In the genomic region with DNA sequence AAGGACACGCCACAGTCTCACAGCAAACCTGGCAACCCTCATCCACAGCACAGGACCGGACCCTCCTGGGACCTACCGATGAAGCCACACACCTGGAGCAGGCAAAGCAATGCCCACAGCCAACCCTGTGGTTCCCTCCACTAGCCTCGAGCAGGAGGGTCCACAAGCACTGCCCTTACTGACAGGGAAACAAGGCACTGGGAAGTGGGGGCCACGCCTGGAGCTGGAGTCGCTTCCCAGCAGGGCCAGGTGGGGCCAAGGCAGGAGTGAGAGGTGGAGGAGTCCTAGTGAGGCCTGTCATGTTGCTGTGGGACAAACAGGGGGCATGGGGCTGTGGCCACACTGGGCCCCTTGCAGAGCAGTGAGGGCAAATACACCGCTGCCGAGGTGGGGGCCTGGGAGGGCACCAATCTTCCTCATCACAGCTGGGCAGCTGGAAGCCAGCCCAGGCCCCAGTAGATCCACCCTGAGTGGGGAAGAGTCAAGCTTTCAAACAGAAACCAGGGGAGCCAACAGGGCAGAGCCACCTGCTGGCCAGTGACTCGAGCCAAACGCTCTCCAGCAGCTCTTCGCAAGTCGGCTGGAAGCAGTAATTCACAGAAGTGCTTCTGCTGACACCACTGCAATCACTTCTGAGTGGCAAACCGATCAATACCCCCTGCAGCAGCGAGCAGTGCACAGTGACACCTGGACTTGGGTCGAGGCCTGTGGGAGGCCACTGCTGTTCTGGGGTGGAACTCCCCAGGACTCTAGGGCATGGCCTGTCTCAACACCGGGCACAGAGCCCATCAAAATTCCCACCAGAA, we compare ENCODE assay signal across 8 cellular contexts. TPM values are rescaled to one million over a fixed set of nuclear protein-coding genes. Genes with fewer than 3 reads are reported as not detected.
DNase-seq lines count a peak whose midpoint lies in the region; TF ChIP-seq lines count a peak whose summit lies in the region.

No MANE protein-coding gene starts in this region.

- H3K27ac ChIP-seq in DOHH2 (ENCODE audit: low read depth, low read length) (no peak overlapping the region), SJCRH30 (no peak overlapping the region)

- no peaks in the 10 kb centered on the region for H3K27me3 ChIP-seq in DOHH2 (ENCODE audit: control insufficient read depth, low read length)
- H3K27me3 ChIP-seq in SJCRH30 = peaks cover 7% of the 10 kb centered on the region; the same call in 1 of the 2 replicates

- H3K79me2 ChIP-seq in DOHH2 (ENCODE audit: control insufficient read depth, low read length) = no peaks in the 10 kb centered on the region

- no peaks in the 10 kb centered on the region for H3K4me1 ChIP-seq in DOHH2 (ENCODE audit: control insufficient read depth, low read length)
- no peaks in the 10 kb centered on the region for H3K4me1 ChIP-seq in SJCRH30

- H3K4me2 ChIP-seq in DOHH2 (ENCODE audit: low read length) = no peak overlapping the region

- in situ Hi-C loops in astrocyte of the spinal cord (cut with HindIII; ENCODE audit: low sequenced_read_pairs) = no loop called here

- no peaks in the 10 kb centered on the region for H3F3A ChIP-seq in DOHH2 (ENCODE audit: control insufficient read depth, insufficient read depth)

- H3K4me3 ChIP-seq in DOHH2 (ENCODE audit: low read length) (no peak overlapping the region), NB4 (ENCODE audit: low read depth, low read length) (no peak overlapping the region), astrocyte of the spinal cord (ENCODE audit: low read depth, low read length) (no peak overlapping the region), SJCRH30 (no peak overlapping the region)

- TF ChIP-seq POLR2A in NB4 (IDR thresholded peaks at IDR 0.05; ENCODE audit: extremely low read depth, insufficient read length) = no peak

- peak; percentile 11 for TF ChIP-seq CTCF in DOHH2 (IDR thresholded peaks at IDR 0.05; ENCODE audit: low read depth, low read length, poor library complexity, severe bottlenecking)
- TF ChIP-seq CTCF in NB4 (IDR thresholded peaks at IDR 0.05; ENCODE audit: low read depth, low read length) = peak; percentile 33
- TF ChIP-seq CTCF in astrocyte of the spinal cord (IDR thresholded peaks at IDR 0.05; ENCODE audit: low read depth, low read length) = peak; percentile 68

- H3K9me3 ChIP-seq in DOHH2 (ENCODE audit: control insufficient read depth, insufficient read depth, low read length) = no peaks in the 10 kb centered on the region
- no peaks in the 10 kb centered on the region for H3K9me3 ChIP-seq in SJCRH30 (replicated peaks)

- H4K20me1 ChIP-seq in DOHH2 (ENCODE audit: control insufficient read depth, insufficient read depth, low read depth, low read length) = no peaks in the 10 kb centered on the region

- DNase-seq in NB4 (ENCODE audit: low read depth) (peak; percentile 27), astrocyte of the spinal cord (ENCODE audit: low read depth, low spot score) (peak; percentile 27), mesenteric fat pad (ENCODE audit: low spot score) (peak; percentile 81), CD1c-positive myeloid dendritic cell (ENCODE audit: extremely low spot score) (no peak), SKM-1 treated with dmso at 0.1 percent for 144 hours (lab: John Stamatoyannopoulos, UW; ENCODE audit: unreplicated experiment) (no peak), LoVo (ENCODE audit: low spot score) (no peak), SJCRH30 (no peak)

- no peaks in the 10 kb centered on the region for H3K36me3 ChIP-seq in DOHH2 (ENCODE audit: control insufficient read depth, low read length)
- no peaks in the 10 kb centered on the region for H3K36me3 ChIP-seq in SJCRH30

- no peaks in the 10 kb centered on the region for H3K9me2 ChIP-seq in DOHH2 (replicated peaks; ENCODE audit: control insufficient read depth, low read length)

RNA-seq across cellular contexts. Expression of a gene that starts 13.7 kb away (rescaled TPM):
- 1.7 TPM for total RNA-seq in mesenteric fat pad
- total RNA-seq in SJCRH30 (2014; rRNA removed; shearing (Covaris generic)) = not detected in 2 replicates

RNA-seq across cellular contexts. Expression of a gene that starts 36.5 kb away (rescaled TPM):
- total RNA-seq in mesenteric fat pad = 1.3 TPM
- total RNA-seq in SJCRH30 (2014; rRNA removed; shearing (Covaris generic)) = not detected in 2 replicates

RNA-seq across cellular contexts. Expression of a gene that starts 43.2 kb away (rescaled TPM):
- total RNA-seq in mesenteric fat pad = not detected
- not detected in 2 replicates for total RNA-seq in SJCRH30 (2014; rRNA removed; shearing (Covaris generic))

Comparison
In these comparisons a context has a peak if more than half of its experiments do, and no peak if none do; other contexts are left out.
1. CTCF ChIP-seq: peak in every context shown above with its lines; median percentile 68 in astrocyte of the spinal cord; 33 in NB4; 11 in DOHH2.
2. DNase-seq: peak in NB4 (single experiment), astrocyte of the spinal cord (single experiment) and mesenteric fat pad (single experiment); none in CD1c-positive myeloid dendritic cell (single experiment), SKM-1 treated with dmso at 0.1 percent for 144 hours (single experiment), LoVo (single experiment) and SJCRH30 (0 of 2).